24 cellular contexts compared by ENCODE assay signal in the genomic region with DNA sequence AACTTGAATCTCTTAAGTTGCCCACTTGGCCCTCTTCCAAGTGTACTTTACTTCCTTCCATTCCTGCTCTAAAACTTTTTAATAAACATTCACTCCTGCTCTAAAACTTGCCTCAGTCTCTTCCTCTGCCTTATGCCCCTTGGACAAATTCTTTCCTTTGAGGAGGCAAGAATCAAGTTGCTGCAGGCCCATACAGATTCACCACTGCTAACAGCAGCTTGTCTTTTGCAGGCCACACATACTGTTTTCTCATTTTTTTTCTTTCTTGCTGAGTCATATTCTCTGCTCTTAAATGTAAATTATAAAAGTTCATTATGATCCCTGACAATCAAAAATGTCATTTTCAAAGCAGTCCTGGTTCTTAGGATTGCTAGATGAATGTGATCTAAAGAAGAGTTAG.
"Had no signal": no experiment of that assay in that cellular context is flagged by ENCODE, and none has a peak within 500 bp of the region (broad histone marks: within the 10 kb centered on the region; RNA-seq: fewer than 3 reads in every experiment).

No MANE protein-coding gene starts in this region.

- H3K27me3 ChIP-seq: ascending aorta, colonic mucosa, esophagus squamous epithelium had no signal

- H3K27ac ChIP-seq: ascending aorta, colonic mucosa, esophagus squamous epithelium had no signal

- H3K4me1 ChIP-seq: ascending aorta, colonic mucosa, esophagus squamous epithelium had no signal

- H3K36me3 ChIP-seq: ascending aorta, colonic mucosa, esophagus squamous epithelium had no signal

- H3K4me3 ChIP-seq: ascending aorta, colonic mucosa, esophagus squamous epithelium had no signal

- FAIRE-seq: endometrium, frontal cortex had no signal

- ATAC-seq: activated CD8-positive, alpha-beta T cell treated with anti-CD3 and anti-CD28 coated beads for 36 hours; activated T-cell treated with anti-CD3 and anti-CD28 coated beads, Interleukin-2, amount 50 U/mL, for 4 hours; activated T-helper 17 cell treated with anti-CD3 and anti-CD28 coated beads, Interleukin-2, amount 50 U/mL, for 72 hours; T-helper 17 cell; WTC11 had no signal

- H3K9me3 ChIP-seq: ascending aorta, colonic mucosa, esophagus squamous epithelium had no signal

- DNase-seq: activated CD4-positive, alpha-beta T cell treated with anti-CD3 and anti-CD28 coated beads for 1 hour; activated CD4-positive, alpha-beta T cell treated with anti-CD3 and anti-CD28 coated beads for 48 hours; activated CD4-positive, alpha-beta T cell treated with anti-CD3 and anti-CD28 coated beads, Interleukin-2, amount 50 U/mL, for 1 hour; activated CD4-positive, alpha-beta T cell treated with anti-CD3 and anti-CD28 coated beads, Interleukin-2, amount 50 U/mL, for 48 hours; activated CD8-positive, alpha-beta memory T cell treated with anti-CD3 and anti-CD28 coated beads for 24 hours; activated CD8-positive, alpha-beta T cell treated with anti-CD3 and anti-CD28 coated beads for 36 hours; activated effector memory CD4-positive, alpha-beta T cell treated with Interleukin-2 at 50 U/mL for 16 hours; activated gamma-delta T cell treated with Interleukin-2 at 50 U/mL for 16 hours; activated naive CD4-positive, alpha-beta T cell treated with anti-CD3 and anti-CD28 coated beads, Interleukin-2, amount 50 U/mL, for 16 hours; activated naive CD4-positive, alpha-beta T cell treated with Interleukin-2 at 50 U/mL for 16 hours; activated T-cell treated with anti-CD3 and anti-CD28 coated beads, Interleukin-2, amount 50 U/mL, for 4 hours; caudate nucleus; colonic mucosa; effector CD8-positive, alpha-beta T cell; esophagus squamous epithelium; head of caudate nucleus; T-helper 1 cell; T-helper 17 cell; T1000 had no signal
